ENCODE assay signal across 12 cellular contexts in the genomic region with DNA sequence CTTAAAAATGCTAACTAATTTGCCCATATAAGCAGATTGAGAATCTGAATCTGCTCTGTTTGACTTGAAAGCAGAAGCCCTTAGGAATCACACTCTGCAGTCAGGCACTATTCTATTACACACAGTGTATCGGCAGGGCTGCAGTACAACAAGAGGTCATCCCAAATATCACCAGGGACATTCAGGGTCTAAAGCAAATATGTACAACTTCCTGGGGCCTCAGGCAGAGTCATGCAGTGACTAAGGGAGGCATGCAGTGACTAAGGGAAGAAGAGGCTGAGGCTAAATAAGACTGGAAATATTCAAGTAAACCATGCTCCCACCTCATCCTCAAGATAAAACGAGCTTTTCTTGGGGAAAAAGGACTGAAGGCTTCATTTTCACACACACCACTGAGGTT. TPM values are rescaled to one million over a fixed set of nuclear protein-coding genes. Genes with fewer than 3 reads are reported as not detected.
DNase-seq lines count a peak whose midpoint lies in the region; ATAC-seq and TF ChIP-seq lines count a peak whose summit lies in the region.
"Had no signal": no experiment of that assay in that cellular context is flagged by ENCODE, and none has a peak within 500 bp of the region (broad histone marks: within the 10 kb centered on the region; RNA-seq: fewer than 3 reads in every experiment).

No MANE protein-coding gene starts in this region.

- no peaks in the 10 kb centered on the region for H4K20me1 ChIP-seq in SK-N-SH (ENCODE audit: insufficient read depth)

- H3K27me3 ChIP-seq in SK-N-SH (ENCODE audit: insufficient read depth) (no peaks in the 10 kb centered on the region), trophoblast cell (ENCODE audit: insufficient read depth, low read length) (no peaks in the 10 kb centered on the region), H7 (ENCODE audit: control insufficient read depth, insufficient read depth, low read length) (no peaks in the 10 kb centered on the region), transverse colon (no peaks in the 10 kb centered on the region)
- H3K27me3 ChIP-seq: ascending aorta, ovary had no signal

- CTCF ChIA-PET in SK-N-SH (lab: Yijun Ruan, JAX), result no interaction called here

- H3K36me3 ChIP-seq in SK-N-SH (replicated peaks in 1 of 2; ENCODE audit: control insufficient read depth in 1 of 2, insufficient read depth in 2 of 2, low read length in 1 of 2), result no peaks in the 10 kb centered on the region
- H3K36me3 ChIP-seq in trophoblast cell (ENCODE audit: control insufficient read depth in 1 of 2, insufficient read depth in 2 of 2, low read length in 2 of 2), result no peaks in the 10 kb centered on the region
- H3K36me3 ChIP-seq in H7 (replicated peaks; ENCODE audit: control insufficient read depth, insufficient read depth, low read length), result no peaks in the 10 kb centered on the region
- no peaks in the 10 kb centered on the region for H3K36me3 ChIP-seq in transverse colon
- H3K36me3 ChIP-seq: ascending aorta, ovary had no signal

- no peak overlapping the region for H3K14ac ChIP-seq in trophoblast cell (ENCODE audit: low read length)

- TF ChIP-seq CTCF in SK-N-SH (IDR thresholded peaks at IDR 0.05) (no peak), transverse colon (IDR thresholded peaks at IDR 0.05) (no peak)

- peak; percentile 92 for DNase-seq in ELR (ENCODE audit: low read depth)
- no peak for DNase-seq in SK-N-SH
- DNase-seq in fibroblast of the conjunctiva (ENCODE audit: low read depth), result peak; percentile 68
- DNase-seq in trophoblast cell, result peak; percentile 47 to 66
- no peak for DNase-seq in H7
- no peak for DNase-seq in transverse colon
- DNase-seq: activated CD8-positive, alpha-beta memory T cell treated with anti-CD3 and anti-CD28 coated beads for 24 hours; DMS79 had no signal

- H4K8ac ChIP-seq in trophoblast cell (ENCODE audit: low read depth, low read length), result no peak overlapping the region

- H3K23ac ChIP-seq in trophoblast cell (ENCODE audit: low read length), result no peak overlapping the region

- POLR2A ChIA-PET in SK-N-SH (lab: Yijun Ruan, JAX), result no interaction called here

- intact Hi-C loops in transverse colon (cut with DNase I; ENCODE audit: low total_unique reads), result no loop called here

- no peak overlapping the region for H3K18ac ChIP-seq in trophoblast cell (ENCODE audit: low read length)

- peak overlapping the region; percentile 28; the same call in 1 of the 2 replicates for H3K4me2 ChIP-seq in SK-N-SH
- no peak overlapping the region for H3K4me2 ChIP-seq in trophoblast cell (ENCODE audit: low read length)

- H3K4me3 ChIP-seq in SK-N-SH (ENCODE audit: low read depth in 2 of 2, low read length in 1 of 2) (no peak overlapping the region), trophoblast cell (ENCODE audit: low read depth, low read length) (no peak overlapping the region), H7 (ENCODE audit: insufficient read depth, low read depth, low read length) (no peak overlapping the region), transverse colon (no peak overlapping the region)
- H3K4me3 ChIP-seq: ascending aorta, ovary had no signal

- H2BK12ac ChIP-seq in trophoblast cell (ENCODE audit: low read length), result no peak overlapping the region

- H3K79me1 ChIP-seq in trophoblast cell (ENCODE audit: low read length), result no peaks in the 10 kb centered on the region

- in situ Hi-C loops in transverse colon (cut with MboI; ENCODE audit: low pct_ligation_motif_present in 1 of 4, low pct_unique_long_range_greater_than_20kb in 1 of 4, low sequenced_read_pairs in 3 of 4), result no loop called here

- WGBS in SK-N-SH (ENCODE audit: low lambda C conversion rate), result 13% methylated on average over 2 of the region's 2 CpGs
- no CpG with 5 or more reads among the region's 2 CpGs for WGBS in trophoblast cell (ENCODE audit: extremely low coverage, insufficient coverage, insufficient read length)
- whole genome bisulfite sequencing in transverse colon (ENCODE audit: low coverage in 1 of 2), 2 donors, result 49 to 86% methylated on average over 1 to 2 of the region's 2 CpGs

- no peak overlapping the region for H4K12ac ChIP-seq in trophoblast cell (ENCODE audit: low read depth, low read length)

- peak overlapping the region in 1 of 2 experiments; percentile 78; a peak in 3 of 4 replicates for H3K27ac ChIP-seq in SK-N-SH (ENCODE audit: low read depth in 2 of 2, low read length in 1 of 2)
- H3K27ac ChIP-seq in trophoblast cell (ENCODE audit: low read depth, low read length), result peak overlapping the region; percentile 11
- peak overlapping the region in 1 of 4 donors; percentile 19 for H3K27ac ChIP-seq in transverse colon
- H3K27ac ChIP-seq: ascending aorta, ovary had no signal

- no peaks in the 10 kb centered on the region for H3K9me2 ChIP-seq in SK-N-SH

- peak in 1 of 2 experiments; percentile 69; a peak in 1 of 4 replicates for TF ChIP-seq EP300 in SK-N-SH (IDR thresholded peaks at IDR 0.05; ENCODE audit: borderline replicate concordance in 1 of 2, low read depth in 1 of 2, low read length in 1 of 2)
- TF ChIP-seq EP300 in transverse colon (IDR thresholded peaks at IDR 0.05; ENCODE audit: low read depth), result no peak

- H2AFZ ChIP-seq in SK-N-SH (ENCODE audit: low read depth) (peak overlapping the region; percentile 86), trophoblast cell (ENCODE audit: insufficient read depth, low read length, poor library complexity) (no peak overlapping the region)

- no peaks in the 10 kb centered on the region for H3K9me3 ChIP-seq in SK-N-SH
- no peaks in the 10 kb centered on the region for H3K9me3 ChIP-seq in trophoblast cell (ENCODE audit: insufficient read depth, low read depth, low read length)
- H3K9me3 ChIP-seq in transverse colon, result no peaks in the 10 kb centered on the region
- H3K9me3 ChIP-seq: ascending aorta, ovary had no signal

- no peak for ATAC-seq in GM19455 (IDR thresholded peaks at IDR 0.05; ENCODE audit: unreplicated experiment)
- no peak for ATAC-seq in GM19328 (IDR thresholded peaks at IDR 0.05; ENCODE audit: unreplicated experiment)

- H3K4ac ChIP-seq in trophoblast cell (ENCODE audit: low read depth, low read length), result no peak overlapping the region

- no peak overlapping the region for H2AK5ac ChIP-seq in trophoblast cell (ENCODE audit: low read length)

- no peaks in the 10 kb centered on the region for H3K79me2 ChIP-seq in SK-N-SH (ENCODE audit: insufficient read depth)
- no peaks in the 10 kb centered on the region for H3K79me2 ChIP-seq in trophoblast cell (ENCODE audit: control insufficient read depth, insufficient read depth, low read length, poor library complexity)

- TF ChIP-seq RAD21 in SK-N-SH (IDR thresholded peaks at IDR 0.05; ENCODE audit: low read length), result no peak

- H3K4me1 ChIP-seq in SK-N-SH (ENCODE audit: control insufficient read depth in 1 of 2, insufficient read depth in 2 of 2, low read depth in 1 of 2, low read length in 1 of 2) (peaks cover 2 to 10% of the 10 kb centered on the region in 2 experiments; a peak in 2 of 4 replicates), trophoblast cell (ENCODE audit: control insufficient read depth in 1 of 2, insufficient read depth in 2 of 2, low read length in 2 of 2) (peaks cover 0 to 3% of the 10 kb centered on the region in 2 experiments), transverse colon (no peaks in the 10 kb centered on the region)
- H3K4me1 ChIP-seq: ascending aorta had no signal

- H2BK5ac ChIP-seq in trophoblast cell (ENCODE audit: low read depth, low read length, poor library complexity), result no peak overlapping the region

- TF ChIP-seq POLR2A in transverse colon (IDR thresholded peaks at IDR 0.05), result no peak

- no peak overlapping the region for H4K91ac ChIP-seq in trophoblast cell (ENCODE audit: low read depth, low read length)

- H3K9ac ChIP-seq in SK-N-SH, result no peak overlapping the region
- no peak overlapping the region for H3K9ac ChIP-seq in trophoblast cell (ENCODE audit: low read length)

- peaks cover 12% of the 10 kb centered on the region for H3F3A ChIP-seq in SK-N-SH (replicated peaks; ENCODE audit: insufficient read depth)

- no peak overlapping the region for H2BK120ac ChIP-seq in trophoblast cell (ENCODE audit: insufficient read depth, low read length, poor library complexity)

TF ChIP-seq in SK-N-SH, 30 proteins besides CTCF, POLR2A, EP300 and RAD21 (continues in another document):
- TF ChIP-seq EZH2phosphoT487 (IDR thresholded peaks at IDR 0.05; ENCODE audit: borderline replicate concordance, low read depth) (no peak), YY1 (IDR thresholded peaks at IDR 0.05; ENCODE audit: low read depth) (no peak), CHD2 (IDR thresholded peaks at IDR 0.05; ENCODE audit: low read length, partially characterized antibody) (no peak)
- TF ChIP-seq, protein P1, sequence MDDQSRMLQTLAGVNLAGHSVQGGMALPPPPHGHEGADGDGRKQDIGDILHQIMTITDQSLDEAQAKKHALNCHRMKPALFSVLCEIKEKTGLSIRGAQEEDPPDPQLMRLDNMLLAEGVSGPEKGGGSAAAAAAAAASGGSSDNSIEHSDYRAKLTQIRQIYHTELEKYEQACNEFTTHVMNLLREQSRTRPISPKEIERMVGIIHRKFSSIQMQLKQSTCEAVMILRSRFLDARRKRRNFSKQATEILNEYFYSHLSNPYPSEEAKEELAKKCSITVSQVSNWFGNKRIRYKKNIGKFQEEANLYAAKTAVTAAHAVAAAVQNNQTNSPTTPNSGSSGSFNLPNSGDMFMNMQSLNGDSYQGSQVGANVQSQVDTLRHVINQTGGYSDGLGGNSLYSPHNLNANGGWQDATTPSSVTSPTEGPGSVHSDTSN (IDR thresholded peaks at IDR 0.05), result peak; percentile 29; the same call in 1 of the 2 replicates
- TF ChIP-seq, protein P2, sequence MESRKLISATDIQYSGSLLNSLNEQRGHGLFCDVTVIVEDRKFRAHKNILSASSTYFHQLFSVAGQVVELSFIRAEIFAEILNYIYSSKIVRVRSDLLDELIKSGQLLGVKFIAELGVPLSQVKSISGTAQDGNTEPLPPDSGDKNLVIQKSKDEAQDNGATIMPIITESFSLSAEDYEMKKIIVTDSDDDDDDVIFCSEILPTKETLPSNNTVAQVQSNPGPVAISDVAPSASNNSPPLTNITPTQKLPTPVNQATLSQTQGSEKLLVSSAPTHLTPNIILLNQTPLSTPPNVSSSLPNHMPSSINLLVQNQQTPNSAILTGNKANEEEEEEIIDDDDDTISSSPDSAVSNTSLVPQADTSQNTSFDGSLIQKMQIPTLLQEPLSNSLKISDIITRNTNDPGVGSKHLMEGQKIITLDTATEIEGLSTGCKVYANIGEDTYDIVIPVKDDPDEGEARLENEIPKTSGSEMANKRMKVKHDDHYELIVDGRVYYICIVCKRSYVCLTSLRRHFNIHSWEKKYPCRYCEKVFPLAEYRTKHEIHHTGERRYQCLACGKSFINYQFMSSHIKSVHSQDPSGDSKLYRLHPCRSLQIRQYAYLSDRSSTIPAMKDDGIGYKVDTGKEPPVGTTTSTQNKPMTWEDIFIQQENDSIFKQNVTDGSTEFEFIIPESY (IDR thresholded peaks at IDR 0.05; ENCODE audit: borderline replicate concordance, low read depth), result 0 out of 2 replicates have a peak, but pooled peaks have one; percentile 15

RNA-seq across cellular contexts. Expression of a gene that starts 20.9 kb away (rescaled TPM):
- 8.1 and 13.0 TPM in 2 replicates for polyA plus RNA-seq in SK-N-SH (2012; rRNA removed)
- 5.7 and 5.9 TPM in 2 replicates for polyA plus RNA-seq in SK-N-SH (2012; cell fraction: cytosol; rRNA removed)
- 22.4 and 45.1 TPM in 2 replicates for polyA plus RNA-seq in SK-N-SH (2012; cell fraction: nucleus; rRNA removed)
- 2.0 and 2.3 TPM in 2 replicates for polyA plus RNA-seq in trophoblast cell (2013)
- total RNA-seq in H7 (2014; rRNA removed; shearing (Covaris generic)), result 11.6 and 13.7 TPM in 2 replicates
- 10 to 100 TPM in 2 of 4 donors, 1 to 10 TPM in 2; 4.1 to 50.0 (median 9.4) TPM for total RNA-seq in transverse colon

Comparison
In these comparisons a context has a peak if more than half of its experiments do, and no peak if none do; other contexts are left out.
1. DNase-seq: peak in ELR (single experiment), fibroblast of the conjunctiva (single experiment) and trophoblast cell (2 of 2); none in SK-N-SH (single experiment), H7 (single experiment) and transverse colon (single experiment).